ENCODE assay signal across 23 cellular contexts in the genomic region with DNA sequence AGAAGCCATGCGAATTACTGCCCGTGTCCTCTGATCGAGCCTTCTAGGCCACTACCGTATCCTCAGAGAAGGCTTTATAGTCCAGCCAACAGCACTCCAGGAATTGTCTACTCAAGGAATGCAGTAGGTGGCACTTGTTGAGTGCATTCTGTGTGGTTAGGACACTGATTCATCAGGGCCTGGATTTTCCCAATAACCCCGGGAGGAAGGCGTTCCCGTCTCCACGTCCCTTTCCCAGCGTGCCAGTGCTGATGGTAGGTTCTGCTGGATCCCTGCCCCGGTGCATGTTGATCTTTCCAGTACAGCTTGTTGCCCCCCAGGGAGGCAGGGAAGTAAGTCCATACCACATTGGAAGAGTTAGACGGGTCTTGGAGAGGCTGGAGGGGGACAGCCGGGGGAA.
DNase-seq lines count a peak whose midpoint lies in the region; ATAC-seq and TF ChIP-seq lines count a peak whose summit lies in the region.
"Had no signal": no experiment of that assay in that cellular context is flagged by ENCODE, and none has a peak within 500 bp of the region (broad histone marks: within the 10 kb centered on the region; RNA-seq: fewer than 3 reads in every experiment).

No MANE protein-coding gene starts in this region.

- H3K4me1 ChIP-seq in DND-41 (ENCODE audit: insufficient read depth, low read length) = peaks cover 81% of the 10 kb centered on the region
- H3K4me1 ChIP-seq in adrenal gland (replicated peaks in 1 of 2) = peaks cover 0 to 21% of the 10 kb centered on the region in 2 donors

- no peak overlapping the region for H3K4me2 ChIP-seq in DND-41 (ENCODE audit: insufficient read depth, low read length)

- no peak for TF ChIP-seq POLR2A in adrenal gland (IDR thresholded peaks at IDR 0.05)

- peak overlapping the region; percentile 87 for H3K27ac Mint-ChIP-seq in activated CD4-positive, alpha-beta T cell treated with anti-CD3 and anti-CD28 coated beads, Interleukin-2, amount 10 ng/mL, durations not matched to agents 24 days and 14 days
- H3K27ac Mint-ChIP-seq in activated T-helper 1 cell treated with anti-CD3 and anti-CD28 coated beads, Interleukin-12 subunit alpha, Interleukin-12 subunit beta, Interleukin-2, Interleukin-4 antibody, amounts not matched to agents 30 ng/mL and 10 ng/mL and 1 ng/mL, durations not matched to agents 14 hours and 24 hours and 36 hours = peak overlapping the region; percentile 54

- H3K27ac ChIP-seq in DND-41 (ENCODE audit: low read length) = peak overlapping the region; percentile 65
- H3K27ac ChIP-seq in adrenal gland = no peak overlapping the region
- H3K27ac ChIP-seq: heart left ventricle, lower lobe of right lung, tibial artery, VCaP had no signal

- peaks cover 10% of the 10 kb centered on the region; the same call in 1 of the 2 replicates for H4K20me1 ChIP-seq in DND-41 (ENCODE audit: insufficient read depth, low read length)

- intact Hi-C loops in activated CD4-positive, alpha-beta T cell treated with anti-CD3 and anti-CD28 coated beads, Interleukin-2, amount 10 ng/mL, durations not matched to agents 24 days and 14 days (cut with micrococcal nuclease) = loop anchor here (2.0 to 5.0 kb wide), 2 partner anchors 35 to 62 kb away; no protein-coding TSS in a partner anchor
- intact Hi-C loops in activated T-helper 1 cell treated with anti-CD3 and anti-CD28 coated beads, Interleukin-12 subunit alpha, Interleukin-12 subunit beta, Interleukin-2, Interleukin-4 antibody, amounts not matched to agents 30 ng/mL and 10 ng/mL and 1 ng/mL, durations not matched to agents 14 hours and 24 hours and 36 hours (cut with micrococcal nuclease) = loop anchor here (5.0 kb wide), 4 partner anchors 35 to 125 kb away; no protein-coding TSS in a partner anchor
- intact Hi-C loops in adrenal gland (cut with DNase I) = no loop called here

- peaks cover 88% of the 10 kb centered on the region for H3K79me2 ChIP-seq in DND-41 (ENCODE audit: insufficient read depth, low read length)

- DNase-seq in activated CD4-positive, alpha-beta T cell treated with anti-CD3 and anti-CD28 coated beads, Interleukin-2, amount 10 ng/mL, durations not matched to agents 24 days and 14 days = no peak
- no peak for DNase-seq in activated CD4-positive, alpha-beta T cell treated with anti-CD3 and anti-CD28 coated beads for 48 hours
- DNase-seq in AG09309 (ENCODE audit: low read depth) = no peak
- DNase-seq in DND-41 = no peak
- DNase-seq in activated T-helper 1 cell treated with anti-CD3 and anti-CD28 coated beads, Interleukin-12 subunit alpha, Interleukin-12 subunit beta, Interleukin-2, Interleukin-4 antibody, amounts not matched to agents 30 ng/mL and 10 ng/mL and 1 ng/mL, durations not matched to agents 14 hours and 24 hours and 36 hours (ENCODE audit: low spot score) = no peak
- DNase-seq in adrenal gland = no peak
- DNase-seq in SKM-1 (lab: John Stamatoyannopoulos, UW; ENCODE audit: unreplicated experiment) = no peak
- DNase-seq in NCI-H2227 treated with DMSO at 0.1 percent for 48 hours (lab: John Stamatoyannopoulos, UW) = no peak
- DNase-seq: activated CD4-positive, alpha-beta T cell treated with anti-CD3 and anti-CD28 coated beads, Interleukin-2, amount 50 U/mL, for 48 hours; activated naive CD4-positive, alpha-beta T cell; AML-193; central memory CD4-positive, alpha-beta T cell; DMS79; foreskin fibroblast; heart left ventricle; kidney glomerular epithelial cell; lower lobe of right lung; NCI-H1417 treated with DMSO at 0.1 percent for 48 hours; NCI-H748 treated with DMSO at 0.1 percent for 48 hours; tibial artery had no signal

- peak overlapping the region; percentile 66 for H3K4me3 Mint-ChIP-seq in activated CD4-positive, alpha-beta T cell treated with anti-CD3 and anti-CD28 coated beads, Interleukin-2, amount 10 ng/mL, durations not matched to agents 24 days and 14 days
- H3K4me3 Mint-ChIP-seq in activated T-helper 1 cell treated with anti-CD3 and anti-CD28 coated beads, Interleukin-12 subunit alpha, Interleukin-12 subunit beta, Interleukin-2, Interleukin-4 antibody, amounts not matched to agents 30 ng/mL and 10 ng/mL and 1 ng/mL, durations not matched to agents 14 hours and 24 hours and 36 hours = peak overlapping the region; percentile 55
- H3K4me3 Mint-ChIP-seq: natural killer cell treated with Interleukin-12 subunit alpha and Interleukin-12 subunit beta and Interleukin-15 and Interleukin-18, amount 100 ng/mL, for 72 hours had no signal

- H3K36me3 Mint-ChIP-seq in activated CD4-positive, alpha-beta T cell treated with anti-CD3 and anti-CD28 coated beads, Interleukin-2, amount 10 ng/mL, durations not matched to agents 24 days and 14 days (ENCODE audit: low read depth) = peaks cover 31% of the 10 kb centered on the region
- H3K36me3 Mint-ChIP-seq in activated T-helper 1 cell treated with anti-CD3 and anti-CD28 coated beads, Interleukin-12 subunit alpha, Interleukin-12 subunit beta, Interleukin-2, Interleukin-4 antibody, amounts not matched to agents 30 ng/mL and 10 ng/mL and 1 ng/mL, durations not matched to agents 14 hours and 24 hours and 36 hours (ENCODE audit: low read depth) = peaks cover 34% of the 10 kb centered on the region
- H3K36me3 Mint-ChIP-seq: natural killer cell treated with Interleukin-12 subunit alpha and Interleukin-12 subunit beta and Interleukin-15 and Interleukin-18, amount 100 ng/mL, for 72 hours had no signal

- ATAC-seq in DND-41 (ENCODE audit: insufficient read depth, low read depth) = no peak
- ATAC-seq: esophagus mucosa; heart left ventricle; lower lobe of right lung; natural killer cell treated with Interleukin-12 subunit alpha and Interleukin-12 subunit beta and Interleukin-15 and Interleukin-18, amount 100 ng/mL, for 72 hours had no signal

- H3K36me3 ChIP-seq in DND-41 (ENCODE audit: insufficient read depth, low read length) (peaks cover 10% of the 10 kb centered on the region; the same call in 1 of the 2 replicates), adrenal gland (replicated peaks in 1 of 2) (no peaks in the 10 kb centered on the region)
- H3K36me3 ChIP-seq: heart left ventricle, lower lobe of right lung, tibial artery had no signal

- peak; percentile 3 for TF ChIP-seq CTCF in AG09309 (IDR thresholded peaks at IDR 0.05; ENCODE audit: control insufficient read depth, insufficient read depth, low read depth, low read length, missing control alignments)
- TF ChIP-seq CTCF in DND-41 (IDR thresholded peaks at IDR 0.05; ENCODE audit: borderline replicate concordance, extremely low read depth, low read length, poor library complexity, severe bottlenecking) = no peak
- no peak for TF ChIP-seq CTCF in adrenal gland (IDR thresholded peaks at IDR 0.05)

- H3K9me3 Mint-ChIP-seq in activated CD4-positive, alpha-beta T cell treated with anti-CD3 and anti-CD28 coated beads, Interleukin-2, amount 10 ng/mL, durations not matched to agents 24 days and 14 days = peaks cover 8% of the 10 kb centered on the region
- H3K9me3 Mint-ChIP-seq in activated T-helper 1 cell treated with anti-CD3 and anti-CD28 coated beads, Interleukin-12 subunit alpha, Interleukin-12 subunit beta, Interleukin-2, Interleukin-4 antibody, amounts not matched to agents 30 ng/mL and 10 ng/mL and 1 ng/mL, durations not matched to agents 14 hours and 24 hours and 36 hours = no peaks in the 10 kb centered on the region
- H3K9me3 Mint-ChIP-seq: natural killer cell treated with Interleukin-12 subunit alpha and Interleukin-12 subunit beta and Interleukin-15 and Interleukin-18, amount 100 ng/mL, for 72 hours had no signal

- H3K27me3 Mint-ChIP-seq in activated CD4-positive, alpha-beta T cell treated with anti-CD3 and anti-CD28 coated beads, Interleukin-2, amount 10 ng/mL, durations not matched to agents 24 days and 14 days = no peaks in the 10 kb centered on the region
- H3K27me3 Mint-ChIP-seq in activated T-helper 1 cell treated with anti-CD3 and anti-CD28 coated beads, Interleukin-12 subunit alpha, Interleukin-12 subunit beta, Interleukin-2, Interleukin-4 antibody, amounts not matched to agents 30 ng/mL and 10 ng/mL and 1 ng/mL, durations not matched to agents 14 hours and 24 hours and 36 hours (ENCODE audit: insufficient read depth) = no peaks in the 10 kb centered on the region
- H3K27me3 Mint-ChIP-seq: natural killer cell treated with Interleukin-12 subunit alpha and Interleukin-12 subunit beta and Interleukin-15 and Interleukin-18, amount 100 ng/mL, for 72 hours had no signal

- peaks cover 85% of the 10 kb centered on the region for H3K4me1 Mint-ChIP-seq in activated CD4-positive, alpha-beta T cell treated with anti-CD3 and anti-CD28 coated beads, Interleukin-2, amount 10 ng/mL, durations not matched to agents 24 days and 14 days
- peaks cover 95% of the 10 kb centered on the region for H3K4me1 Mint-ChIP-seq in activated T-helper 1 cell treated with anti-CD3 and anti-CD28 coated beads, Interleukin-12 subunit alpha, Interleukin-12 subunit beta, Interleukin-2, Interleukin-4 antibody, amounts not matched to agents 30 ng/mL and 10 ng/mL and 1 ng/mL, durations not matched to agents 14 hours and 24 hours and 36 hours (ENCODE audit: low read depth)

- no peak overlapping the region for H3K9ac ChIP-seq in DND-41 (ENCODE audit: low read depth, low read length)

- 95 to 98% (median 96%) methylated on average over 12 of the region's 12 CpGs for WGBS in adrenal gland, 4 donors

- H3K27me3 ChIP-seq in DND-41 (ENCODE audit: insufficient read depth, low read length, poor library complexity) = no peaks in the 10 kb centered on the region
- no peaks in the 10 kb centered on the region for H3K27me3 ChIP-seq in adrenal gland
- H3K27me3 ChIP-seq: heart left ventricle, tibial artery had no signal

- H2AFZ ChIP-seq in DND-41 (ENCODE audit: low read depth, low read length) = no peak overlapping the region

- H3K9me3 ChIP-seq in DND-41 (ENCODE audit: insufficient read depth, low read length, severe bottlenecking) (no peaks in the 10 kb centered on the region), adrenal gland (replicated peaks in 1 of 3) (no peaks in the 10 kb centered on the region)
- H3K9me3 ChIP-seq: lower lobe of right lung, tibial artery had no signal

- H3K4me3 ChIP-seq in AG09309 (ENCODE audit: control insufficient read depth, low read depth, low read length) = no peak overlapping the region
- H3K4me3 ChIP-seq in DND-41 (ENCODE audit: low read depth in 1 of 2, low read length in 2 of 2) = no peak overlapping the region
- no peak overlapping the region for H3K4me3 ChIP-seq in adrenal gland
- H3K4me3 ChIP-seq: heart left ventricle, lower lobe of right lung, tibial artery had no signal

Comparison
In these comparisons a context has a peak if more than half of its experiments do, and no peak if none do; other contexts are left out.
1. intact Hi-C loops: an anchor here in activated CD4-positive, alpha-beta T cell treated with anti-CD3 and anti-CD28 coated beads, Interleukin-2, amount 10 ng/mL, durations not matched to agents 24 days and 14 days (2.0 to 5.0 kb wide) and activated T-helper 1 cell treated with anti-CD3 and anti-CD28 coated beads, Interleukin-12 subunit alpha, Interleukin-12 subunit beta, Interleukin-2, Interleukin-4 antibody, amounts not matched to agents 30 ng/mL and 10 ng/mL and 1 ng/mL, durations not matched to agents 14 hours and 24 hours and 36 hours (5.0 kb wide); none called in adrenal gland.